In the genomic region with DNA sequence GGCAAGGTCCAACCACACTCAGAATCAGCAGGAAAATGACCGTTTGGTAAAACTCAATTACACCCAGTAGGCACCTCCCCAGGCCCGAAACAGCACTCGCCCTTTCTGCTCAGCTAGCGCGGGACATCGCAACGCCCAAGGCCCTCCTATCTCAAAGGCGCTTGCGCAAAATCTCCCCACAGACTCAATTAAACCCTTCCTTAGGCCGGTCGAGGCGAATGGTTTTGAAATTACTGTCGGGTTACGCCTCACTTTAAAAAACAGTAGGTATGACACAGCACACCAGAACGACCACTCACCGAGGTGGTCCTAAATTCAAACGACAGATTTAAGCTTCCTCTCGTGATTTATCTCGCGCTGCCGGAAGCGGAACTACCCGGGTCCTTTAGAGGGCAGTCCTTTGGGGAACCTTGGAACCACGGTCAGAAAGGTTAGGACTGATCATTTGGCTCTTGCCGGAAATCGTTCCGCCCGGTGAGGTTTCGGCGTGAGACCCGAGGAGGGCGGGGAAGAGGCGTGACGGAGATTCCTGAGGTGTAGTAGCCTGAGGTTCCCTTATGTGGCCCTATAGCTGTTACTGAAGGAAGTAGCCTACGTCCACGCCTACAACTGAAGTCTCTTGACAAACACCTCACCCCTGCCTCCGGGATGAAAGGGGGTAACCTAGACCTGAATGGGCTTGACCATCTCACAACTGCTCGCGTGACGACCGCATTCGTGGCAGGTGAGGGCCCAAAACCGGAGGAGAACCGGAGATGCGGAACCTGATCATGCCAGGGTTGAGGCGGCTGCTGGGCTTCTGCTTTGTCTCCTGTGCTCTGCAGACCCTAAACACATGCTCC, we compare ENCODE assay signal across 1 cellular context.
TF ChIP-seq lines count a peak whose summit lies in the region.

GIN1 (minus strand) TSS at position 374 of the 842 bp plus-strand sequence. CDS start 11,431 bp downstream, outside the sequence.
PPIP5K2 (plus strand) TSS at position 537 of the 842 bp plus-strand sequence. CDS start 9,289 bp downstream, outside the sequence.

TF ChIP-seq in HCT116, 20 proteins besides CTCF, POLR2A, EP300 and RAD21 (continued from another document):
- TF ChIP-seq ZBTB33 (IDR thresholded peaks at IDR 0.05; ENCODE audit: extremely low read depth, insufficient replicate concordance, low read length) (peak; percentile 84), SIN3A (IDR thresholded peaks at IDR 0.05; ENCODE audit: low read depth) (peak; percentile 92)
- TF ChIP-seq, protein P1, sequence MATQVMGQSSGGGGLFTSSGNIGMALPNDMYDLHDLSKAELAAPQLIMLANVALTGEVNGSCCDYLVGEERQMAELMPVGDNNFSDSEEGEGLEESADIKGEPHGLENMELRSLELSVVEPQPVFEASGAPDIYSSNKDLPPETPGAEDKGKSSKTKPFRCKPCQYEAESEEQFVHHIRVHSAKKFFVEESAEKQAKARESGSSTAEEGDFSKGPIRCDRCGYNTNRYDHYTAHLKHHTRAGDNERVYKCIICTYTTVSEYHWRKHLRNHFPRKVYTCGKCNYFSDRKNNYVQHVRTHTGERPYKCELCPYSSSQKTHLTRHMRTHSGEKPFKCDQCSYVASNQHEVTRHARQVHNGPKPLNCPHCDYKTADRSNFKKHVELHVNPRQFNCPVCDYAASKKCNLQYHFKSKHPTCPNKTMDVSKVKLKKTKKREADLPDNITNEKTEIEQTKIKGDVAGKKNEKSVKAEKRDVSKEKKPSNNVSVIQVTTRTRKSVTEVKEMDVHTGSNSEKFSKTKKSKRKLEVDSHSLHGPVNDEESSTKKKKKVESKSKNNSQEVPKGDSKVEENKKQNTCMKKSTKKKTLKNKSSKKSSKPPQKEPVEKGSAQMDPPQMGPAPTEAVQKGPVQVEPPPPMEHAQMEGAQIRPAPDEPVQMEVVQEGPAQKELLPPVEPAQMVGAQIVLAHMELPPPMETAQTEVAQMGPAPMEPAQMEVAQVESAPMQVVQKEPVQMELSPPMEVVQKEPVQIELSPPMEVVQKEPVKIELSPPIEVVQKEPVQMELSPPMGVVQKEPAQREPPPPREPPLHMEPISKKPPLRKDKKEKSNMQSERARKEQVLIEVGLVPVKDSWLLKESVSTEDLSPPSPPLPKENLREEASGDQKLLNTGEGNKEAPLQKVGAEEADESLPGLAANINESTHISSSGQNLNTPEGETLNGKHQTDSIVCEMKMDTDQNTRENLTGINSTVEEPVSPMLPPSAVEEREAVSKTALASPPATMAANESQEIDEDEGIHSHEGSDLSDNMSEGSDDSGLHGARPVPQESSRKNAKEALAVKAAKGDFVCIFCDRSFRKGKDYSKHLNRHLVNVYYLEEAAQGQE (IDR thresholded peaks at IDR 0.05; ENCODE audit: low read depth): no peak
TF ChIP-seq in HCT116: peak in this region for 14.
